13 cellular contexts compared by ENCODE assay signal in the genomic region with DNA sequence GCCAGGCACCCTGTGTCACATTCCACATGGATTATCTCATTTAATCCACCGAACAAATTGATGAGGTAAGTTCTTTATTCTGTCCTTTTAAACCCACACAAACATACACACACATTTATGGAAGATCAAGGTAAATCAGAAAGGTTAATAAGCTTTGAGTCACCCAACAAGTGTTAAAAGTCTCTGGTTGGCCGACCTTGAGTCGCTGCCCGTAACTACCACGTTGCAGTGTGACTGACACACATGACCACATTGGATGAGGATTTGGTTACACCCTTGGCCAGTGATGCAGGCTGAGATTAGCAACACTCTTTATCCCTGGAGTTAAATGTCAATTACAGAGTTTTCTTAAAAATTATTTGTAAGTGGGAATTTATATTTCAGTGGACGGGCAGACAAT. TPM values are rescaled to one million over a fixed set of nuclear protein-coding genes. Genes with fewer than 3 reads are reported as not detected.
DNase-seq lines count a peak whose midpoint lies in the region; ATAC-seq and TF ChIP-seq lines count a peak whose summit lies in the region.
"Had no signal": no experiment of that assay in that cellular context is flagged by ENCODE, and none has a peak within 500 bp of the region (broad histone marks: within the 10 kb centered on the region; RNA-seq: fewer than 3 reads in every experiment).

No MANE protein-coding gene starts in this region.

- intact Hi-C loops in activated CD4-positive, alpha-beta memory T cell treated with anti-CD3 and anti-CD28 coated beads for 36 hours (cut with micrococcal nuclease), result no loop called here

- CTCF ChIA-PET in GM10248 (lab: Yijun Ruan, JAX), result no interaction called here
- CTCF ChIA-PET in activated CD4-positive, alpha-beta memory T cell treated with anti-CD3 and anti-CD28 coated beads for 36 hours (lab: Charles Lee), result no interaction called here
- CTCF ChIA-PET in RWPE1 (lab: Yijun Ruan, JAX), result no interaction called here

- no peaks in the 10 kb centered on the region for H3K9me3 Mint-ChIP-seq in activated CD4-positive, alpha-beta memory T cell treated with anti-CD3 and anti-CD28 coated beads for 36 hours
- peaks cover 4% of the 10 kb centered on the region for H3K9me3 Mint-ChIP-seq in osteocyte (ENCODE audit: unreplicated experiment)
- H3K9me3 Mint-ChIP-seq: activated T-helper 2 cell treated with anti-CD3 and anti-CD28 coated beads, Interferon-gamma antibody, Interleukin-2, Interleukin-4, amounts not matched to agents 10 μg/mL and 5 μg/mL and 100 μg/mL, durations not matched to agents 14 hours and 24 hours and 36 hours had no signal

- H3K27ac ChIP-seq in RWPE1, result no peak overlapping the region
- H3K27ac ChIP-seq: cardiac muscle cell, KMS-11 had no signal

- POLR2A ChIA-PET in GM10248 (lab: Yijun Ruan, JAX) (no interaction called here), RWPE1 (lab: Yijun Ruan, JAX; ENCODE audit: low non-redundant PET) (no interaction called here)
- POLR2A ChIA-PET in activated CD4-positive, alpha-beta memory T cell treated with anti-CD3 and anti-CD28 coated beads for 36 hours (lab: Charles Lee), result no interaction called here

- H3K27me3 Mint-ChIP-seq in activated CD4-positive, alpha-beta memory T cell treated with anti-CD3 and anti-CD28 coated beads for 36 hours, result no peaks in the 10 kb centered on the region
- no peaks in the 10 kb centered on the region for H3K27me3 Mint-ChIP-seq in osteocyte (ENCODE audit: unreplicated experiment)

- no peak for TF ChIP-seq CTCF in GM10248 (IDR thresholded peaks at IDR 0.05; ENCODE audit: control extremely low read depth, extremely low read depth, low read depth, missing control alignments)
- TF ChIP-seq CTCF in RWPE1 (conservative IDR thresholded peaks at IDR 0.05; ENCODE audit: low read depth), result no peak
- no peak for TF ChIP-seq CTCF in osteocyte (IDR thresholded peaks at IDR 0.05)

- ATAC-seq in GM21390 (IDR thresholded peaks at IDR 0.05; ENCODE audit: unreplicated experiment) (peak; percentile 41), HG03469 (IDR thresholded peaks at IDR 0.05; ENCODE audit: unreplicated experiment) (peak; percentile 27)
- ATAC-seq: left lobe of liver had no signal

- no peak overlapping the region for H3K27ac Mint-ChIP-seq in activated CD4-positive, alpha-beta memory T cell treated with anti-CD3 and anti-CD28 coated beads for 36 hours
- no peak overlapping the region for H3K27ac Mint-ChIP-seq in osteocyte (ENCODE audit: unreplicated experiment)
- H3K27ac Mint-ChIP-seq: activated T-helper 2 cell treated with anti-CD3 and anti-CD28 coated beads, Interferon-gamma antibody, Interleukin-2, Interleukin-4, amounts not matched to agents 10 μg/mL and 5 μg/mL and 100 μg/mL, durations not matched to agents 14 hours and 24 hours and 36 hours had no signal

- no peak overlapping the region for H3K4me3 Mint-ChIP-seq in activated CD4-positive, alpha-beta memory T cell treated with anti-CD3 and anti-CD28 coated beads for 36 hours
- no peak overlapping the region for H3K4me3 Mint-ChIP-seq in osteocyte (ENCODE audit: unreplicated experiment)

- H3K4me1 Mint-ChIP-seq in activated CD4-positive, alpha-beta memory T cell treated with anti-CD3 and anti-CD28 coated beads for 36 hours (ENCODE audit: low read depth), result peaks cover 2% of the 10 kb centered on the region
- H3K4me1 Mint-ChIP-seq in osteocyte (ENCODE audit: unreplicated experiment), result peaks cover 39% of the 10 kb centered on the region

- peaks cover 15% of the 10 kb centered on the region for H3K36me3 Mint-ChIP-seq in activated CD4-positive, alpha-beta memory T cell treated with anti-CD3 and anti-CD28 coated beads for 36 hours
- H3K36me3 Mint-ChIP-seq in osteocyte (ENCODE audit: unreplicated experiment), result peaks cover 43% of the 10 kb centered on the region

- peak; percentile 21 for DNase-seq in GM10248 (ENCODE audit: extremely low spot score)
- peak; percentile 78 for DNase-seq in glomerular visceral epithelial cell (ENCODE audit: extremely low spot score)
- DNase-seq in SW 1271 (lab: John Stamatoyannopoulos, UW), result no peak
- DNase-seq in activated CD4-positive, alpha-beta memory T cell treated with anti-CD3 and anti-CD28 coated beads for 36 hours, result no peak
- no peak for DNase-seq in RWPE1 (ENCODE audit: low spot score)
- DNase-seq in osteocyte (ENCODE audit: extremely low spot score, unreplicated experiment), result no peak
- DNase-seq: SHP77 treated with DMSO at 0.1 percent for 48 hours had no signal

RNA-seq across cellular contexts. Expression of a gene that starts 19.2 kb away (rescaled TPM):
- 100 to 1,000 TPM in 1 of 2 experiments, 10 to 100 TPM in 1; 94.4 to 102 TPM for total RNA-seq in activated CD4-positive, alpha-beta memory T cell treated with anti-CD3 and anti-CD28 coated beads for 36 hours
- total RNA-seq in osteocyte, result 195 and 198 TPM in 2 replicates

Comparison
In these comparisons a context has a peak if more than half of its experiments do, and no peak if none do; other contexts are left out.
1. DNase-seq: peak in GM10248 (single experiment) and glomerular visceral epithelial cell (single experiment); none in SW 1271 (0 of 2), activated CD4-positive, alpha-beta memory T cell treated with anti-CD3 and anti-CD28 coated beads for 36 hours (single experiment), RWPE1 (single experiment) and osteocyte (single experiment).